10 cellular contexts compared by ENCODE assay signal in the genomic region with DNA sequence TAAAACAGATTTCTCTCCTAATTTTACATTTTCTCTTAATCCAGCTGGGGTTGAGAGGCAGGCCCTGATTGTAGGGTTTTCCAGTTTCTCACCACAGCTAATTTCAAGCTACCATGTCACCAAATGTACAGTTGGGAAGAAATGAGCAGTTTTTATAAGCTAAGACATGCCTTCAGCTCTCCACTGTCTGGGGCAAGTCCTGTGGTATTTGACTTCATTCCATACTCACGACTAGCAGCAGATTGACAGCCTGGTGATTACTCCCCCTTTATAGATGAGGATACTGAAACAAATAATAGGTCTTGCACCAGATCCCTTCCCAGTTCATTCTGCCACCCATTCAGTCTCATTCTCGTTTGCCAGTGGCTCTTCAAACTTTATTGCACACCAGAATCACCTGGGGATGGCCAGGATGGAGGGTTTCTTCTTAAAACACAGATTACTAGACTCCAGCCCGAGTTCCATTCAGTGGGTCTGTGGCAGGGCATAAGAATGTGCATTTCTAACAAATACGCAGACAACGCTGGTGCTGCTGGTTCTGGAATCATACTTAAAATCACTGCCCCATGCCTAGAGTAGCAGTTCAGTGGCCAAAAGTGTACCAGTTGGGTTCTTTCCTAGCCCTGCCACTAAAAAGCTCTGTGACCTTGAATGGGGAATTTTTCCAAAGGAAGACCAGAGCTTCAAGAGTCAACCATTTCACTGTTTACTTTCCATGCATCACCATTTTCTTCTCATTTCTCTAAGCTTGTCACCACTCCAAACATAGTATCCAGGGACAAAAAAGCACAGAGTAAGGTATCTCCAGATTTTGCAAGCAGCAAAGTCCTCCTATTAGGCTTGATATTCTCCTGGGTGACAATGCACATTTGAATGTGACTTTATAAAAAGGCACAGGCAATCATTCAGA.
DNase-seq lines count a peak whose midpoint lies in the region; ATAC-seq, FAIRE-seq and TF ChIP-seq lines count a peak whose summit lies in the region.
"Had no signal": no experiment of that assay in that cellular context is flagged by ENCODE, and none has a peak within 500 bp of the region (broad histone marks: within the 10 kb centered on the region; RNA-seq: fewer than 3 reads in every experiment).

No MANE protein-coding gene starts in this region.

- H3K27me3 Mint-ChIP-seq in endothelial cell (ENCODE audit: unreplicated experiment): peaks cover 2% of the 10 kb centered on the region
- H3K27me3 Mint-ChIP-seq in CD4-positive, alpha-beta T cell: no peaks in the 10 kb centered on the region

- H3K9me3 ChIP-seq in A549: no peaks in the 10 kb centered on the region
- no peaks in the 10 kb centered on the region for H3K9me3 ChIP-seq in CD4-positive, alpha-beta T cell (ENCODE audit: control insufficient read depth, low read length)

- peak overlapping the region; percentile 56 for H3K4me2 ChIP-seq in A549

- no peaks in the 10 kb centered on the region for H3K9me3 Mint-ChIP-seq in endothelial cell (ENCODE audit: unreplicated experiment)
- H3K9me3 Mint-ChIP-seq in CD4-positive, alpha-beta T cell: no peaks in the 10 kb centered on the region

- H3K4me1 Mint-ChIP-seq in endothelial cell (ENCODE audit: unreplicated experiment): no peaks in the 10 kb centered on the region
- peaks cover 15% of the 10 kb centered on the region for H3K4me1 Mint-ChIP-seq in CD4-positive, alpha-beta T cell (ENCODE audit: low read depth)

- no peak overlapping the region for H3K4me3 ChIP-seq in A549

- peak overlapping the region; percentile 3 for H3K27ac Mint-ChIP-seq in endothelial cell (ENCODE audit: unreplicated experiment)
- H3K27ac Mint-ChIP-seq in CD4-positive, alpha-beta T cell: no peak overlapping the region

- 61% methylated on average over 5 of the region's 5 CpGs for WGBS in A549 (ENCODE audit: missing lambda C conversion rate)

- POLR2A ChIA-PET in A549 (lab: Yijun Ruan, JAX): interaction anchor here (0.9 to 2.0 kb wide), 3 partner anchors 16 to 64 kb away, joined by 4 to 11 read pairs (median 5); a partner anchor contains a TSS
- POLR2A ChIA-PET in CD4-positive, alpha-beta T cell (lab: Charles Lee): interaction anchor here (1.5 kb wide), 1 partner anchor 62 kb away, joined by 6 read pairs; no protein-coding TSS in a partner anchor

- H3K4me1 ChIP-seq in A549: peaks cover 74% of the 10 kb centered on the region

- no peaks in the 10 kb centered on the region for H3K27me3 ChIP-seq in CD4-positive, alpha-beta T cell (ENCODE audit: control insufficient read depth, insufficient read depth, low read length)

- CTCF ChIA-PET in A549 (lab: Yijun Ruan, JAX): interaction anchor here (0.8 to 3.3 kb wide), 9 partner anchors 9 to 53 kb away, joined by 3 to 15 read pairs (median 6); no protein-coding TSS in a partner anchor
- CTCF ChIA-PET in CD4-positive, alpha-beta T cell (lab: Charles Lee): no interaction called here

- intact Hi-C loops in CD4-positive, alpha-beta T cell (cut with DNase I, micrococcal nuclease): no loop called here

- H3K36me3 Mint-ChIP-seq in endothelial cell (ENCODE audit: low read depth, unreplicated experiment): no peaks in the 10 kb centered on the region
- no peaks in the 10 kb centered on the region for H3K36me3 Mint-ChIP-seq in CD4-positive, alpha-beta T cell (ENCODE audit: low read depth)
- H3K36me3 Mint-ChIP-seq: CD14-positive monocyte had no signal

- peak overlapping the region; percentile 72 to 85 for H3K27ac ChIP-seq in A549
- no peak overlapping the region for H3K27ac ChIP-seq in CD4-positive, alpha-beta T cell (ENCODE audit: low read depth, low read length)

- no peak for TF ChIP-seq CTCF in A549 (IDR thresholded peaks at IDR 0.05)
- no peak for TF ChIP-seq CTCF in endothelial cell (IDR thresholded peaks at IDR 0.05; ENCODE audit: unreplicated experiment)
- TF ChIP-seq CTCF in CD4-positive, alpha-beta T cell (IDR thresholded peaks at IDR 0.05): no peak

- no peak for TF ChIP-seq RAD21 in A549 (conservative IDR thresholded peaks at IDR 0.05 in 1 of 2, IDR thresholded peaks at IDR 0.05 in 1 of 2)

- ATAC-seq in A549: peak; percentile 19 to 25; a peak in 4 of 6 replicates
- no peak for ATAC-seq in CD4-positive, alpha-beta T cell (ENCODE audit: poor library complexity)

- no peak for TF ChIP-seq POLR2A in A549 (IDR thresholded peaks at IDR 0.05; ENCODE audit: low read length)

- TF ChIP-seq EP300 in A549 (IDR thresholded peaks at IDR 0.05): no peak

- no peak for FAIRE-seq in A549 (lab: Jason Lieb, UNC)

- DNase-seq in A549 (ENCODE audit: low read depth in 1 of 2, low spot score in 1 of 2) (no peak), NCI-H446 treated with DMSO at 0.1 percent for 48 hours (lab: John Stamatoyannopoulos, UW) (peak; percentile 13), endothelial cell (ENCODE audit: low spot score) (no peak), myocyte (ENCODE audit: low read depth) (peak; percentile 65), NCI-H774 (lab: John Stamatoyannopoulos, UW) (no peak), HPDE6-E6E7 (ENCODE audit: extremely low spot score) (no peak), NOMO-1 treated with dmso at 0.1 percent for 144 hours (lab: John Stamatoyannopoulos, UW; ENCODE audit: unreplicated experiment) (no peak)
- DNase-seq in CD4-positive, alpha-beta T cell: no peak
- DNase-seq: OCI-M1 had no signal

- H3K4me3 Mint-ChIP-seq in endothelial cell (ENCODE audit: unreplicated experiment): no peak overlapping the region
- no peak overlapping the region for H3K4me3 Mint-ChIP-seq in CD4-positive, alpha-beta T cell

TF ChIP-seq in A549, 52 proteins besides CTCF, POLR2A, EP300 and RAD21:
- TF ChIP-seq MAFK (IDR thresholded peaks at IDR 0.05; ENCODE audit: partially characterized antibody): peak; percentile 26
- TF ChIP-seq, protein P1, sequence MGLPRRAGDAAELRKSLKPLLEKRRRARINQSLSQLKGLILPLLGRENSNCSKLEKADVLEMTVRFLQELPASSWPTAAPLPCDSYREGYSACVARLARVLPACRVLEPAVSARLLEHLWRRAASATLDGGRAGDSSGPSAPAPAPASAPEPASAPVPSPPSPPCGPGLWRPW (IDR thresholded peaks at IDR 0.05): no peak
- TF ChIP-seq, protein P2, sequence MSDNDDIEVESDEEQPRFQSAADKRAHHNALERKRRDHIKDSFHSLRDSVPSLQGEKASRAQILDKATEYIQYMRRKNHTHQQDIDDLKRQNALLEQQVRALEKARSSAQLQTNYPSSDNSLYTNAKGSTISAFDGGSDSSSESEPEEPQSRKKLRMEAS (IDR thresholded peaks at IDR 0.05): no peak
- TF ChIP-seq, protein P3, sequence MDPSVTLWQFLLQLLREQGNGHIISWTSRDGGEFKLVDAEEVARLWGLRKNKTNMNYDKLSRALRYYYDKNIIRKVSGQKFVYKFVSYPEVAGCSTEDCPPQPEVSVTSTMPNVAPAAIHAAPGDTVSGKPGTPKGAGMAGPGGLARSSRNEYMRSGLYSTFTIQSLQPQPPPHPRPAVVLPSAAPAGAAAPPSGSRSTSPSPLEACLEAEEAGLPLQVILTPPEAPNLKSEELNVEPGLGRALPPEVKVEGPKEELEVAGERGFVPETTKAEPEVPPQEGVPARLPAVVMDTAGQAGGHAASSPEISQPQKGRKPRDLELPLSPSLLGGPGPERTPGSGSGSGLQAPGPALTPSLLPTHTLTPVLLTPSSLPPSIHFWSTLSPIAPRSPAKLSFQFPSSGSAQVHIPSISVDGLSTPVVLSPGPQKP (IDR thresholded peaks at IDR 0.05; ENCODE audit: low read depth, low read length): no peak

Comparison
In these comparisons a context has a peak if more than half of its experiments do, and no peak if none do; other contexts are left out.
1. DNase-seq: peak in NCI-H446 treated with DMSO at 0.1 percent for 48 hours (single experiment) and myocyte (single experiment); none in A549 (0 of 2), endothelial cell (single experiment), NCI-H774 (single experiment), HPDE6-E6E7 (single experiment), CD4-positive, alpha-beta T cell (0 of 10) and NOMO-1 treated with dmso at 0.1 percent for 144 hours (single experiment).